33 cellular contexts compared by ENCODE assay signal in genomic region chr9:15755660-15756059, GRCh38.
"Had no signal": no experiment of that assay in that cellular context is flagged by ENCODE, and none has a peak within 500 bp of the region (broad histone marks: within the 10 kb centered on the region; RNA-seq: fewer than 3 reads in every experiment).

No MANE protein-coding gene starts in this region.

- ATAC-seq: PC-3 had no signal

- H3K4me3 ChIP-seq: adrenal gland, Peyer's patch, SJSA1 had no signal

- DNase-seq: activated B cell treated with CpG ODN at 0.5 μM for 24 hours; activated CD4-positive, alpha-beta memory T cell treated with anti-CD3 and anti-CD28 coated beads for 36 hours; activated CD4-positive, alpha-beta T cell treated with anti-CD3 and anti-CD28 coated beads for 4 hours; activated CD4-positive, alpha-beta T cell treated with anti-CD3 and anti-CD28 coated beads, Interleukin-2, amount 50 U/mL, for 1 hour; activated CD4-positive, CD25-positive, alpha-beta regulatory T cell treated with anti-CD3 and anti-CD28 coated beads, Interleukin-2, amount 50 U/mL, for 72 hours; activated CD8-positive, alpha-beta memory T cell treated with anti-CD3 and anti-CD28 coated beads, Interleukin-2, amount 50 U/mL, for 4 hours; activated gamma-delta T cell; activated naive CD4-positive, alpha-beta T cell treated with Interleukin-2 at 50 U/mL for 16 hours; activated naive CD8-positive, alpha-beta T cell treated with anti-CD3 and anti-CD28 coated beads, Interleukin-2, amount 10 ng/mL, durations not matched to agents 7 days and 5 days; activated T-cell treated with anti-CD3 and anti-CD28 coated beads, Interleukin-2, amount 50 U/mL, for 1 hour; adrenal gland; anterior cingulate cortex; caudate nucleus; cerebellar nuclear complex; Kasumi-1; MM.1S; NCI-H1092 treated with DMSO at 0.1 percent for 48 hours; NCI-H1417; NCI-H146; NCI-H187; NCI-H2029 treated with DMSO at 0.1 percent for 48 hours; NCI-H2107; NCI-H2171; NCI-H510A; NCI-H526; NCI-H748 treated with DMSO at 0.1 percent for 48 hours; NK-92 treated with Interleukin-12 subunit alpha and Interleukin-12 subunit beta, amount 100 ng/mL, for 24 hours; PC-3; Peyer's patch; RPMI8226; SHP77 treated with DMSO at 0.1 percent for 48 hours; SK-N-SH had no signal
